1 cellular context compared by ENCODE assay signal in the genomic region with DNA sequence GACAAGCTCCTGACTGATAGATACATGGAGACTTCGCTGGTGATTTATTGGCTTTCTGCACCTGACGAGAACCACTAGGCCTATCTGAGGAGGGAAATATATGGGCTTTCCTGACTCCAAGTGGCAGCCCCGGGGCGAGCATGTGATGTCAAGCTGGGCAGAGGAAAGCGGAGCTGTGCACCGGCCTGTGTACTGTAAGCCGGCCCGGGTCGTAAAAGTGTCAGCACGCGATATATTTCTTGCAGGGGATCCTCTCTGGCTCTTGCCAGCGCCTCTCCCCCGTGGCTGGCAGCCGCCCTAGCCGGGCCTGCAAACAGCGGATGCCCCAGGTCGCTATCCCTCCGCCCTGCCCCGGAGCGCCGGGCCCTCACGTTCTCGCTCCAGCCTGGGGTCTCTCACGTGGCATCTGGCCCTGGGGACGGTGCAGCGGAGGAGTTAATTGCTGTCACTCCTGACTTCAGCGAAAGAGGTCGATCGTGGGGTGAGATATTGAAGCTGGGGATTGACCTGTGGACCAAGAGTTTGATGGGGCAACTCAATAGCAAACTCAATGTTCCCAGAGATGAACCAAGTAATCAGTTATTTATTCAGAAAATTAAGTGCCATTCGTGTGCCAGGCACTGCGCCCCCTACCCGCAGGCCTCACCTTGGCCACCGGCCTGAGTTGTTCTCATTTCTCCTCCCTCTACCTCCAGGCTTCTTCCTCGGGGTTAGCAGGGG.
TF ChIP-seq lines count a peak whose summit lies in the region.

No MANE protein-coding gene starts in this region.

TF ChIP-seq in GM23338, 12 proteins besides CTCF, POLR2A, EP300 and RAD21 (continued from another document):
- TF ChIP-seq, protein P1, sequence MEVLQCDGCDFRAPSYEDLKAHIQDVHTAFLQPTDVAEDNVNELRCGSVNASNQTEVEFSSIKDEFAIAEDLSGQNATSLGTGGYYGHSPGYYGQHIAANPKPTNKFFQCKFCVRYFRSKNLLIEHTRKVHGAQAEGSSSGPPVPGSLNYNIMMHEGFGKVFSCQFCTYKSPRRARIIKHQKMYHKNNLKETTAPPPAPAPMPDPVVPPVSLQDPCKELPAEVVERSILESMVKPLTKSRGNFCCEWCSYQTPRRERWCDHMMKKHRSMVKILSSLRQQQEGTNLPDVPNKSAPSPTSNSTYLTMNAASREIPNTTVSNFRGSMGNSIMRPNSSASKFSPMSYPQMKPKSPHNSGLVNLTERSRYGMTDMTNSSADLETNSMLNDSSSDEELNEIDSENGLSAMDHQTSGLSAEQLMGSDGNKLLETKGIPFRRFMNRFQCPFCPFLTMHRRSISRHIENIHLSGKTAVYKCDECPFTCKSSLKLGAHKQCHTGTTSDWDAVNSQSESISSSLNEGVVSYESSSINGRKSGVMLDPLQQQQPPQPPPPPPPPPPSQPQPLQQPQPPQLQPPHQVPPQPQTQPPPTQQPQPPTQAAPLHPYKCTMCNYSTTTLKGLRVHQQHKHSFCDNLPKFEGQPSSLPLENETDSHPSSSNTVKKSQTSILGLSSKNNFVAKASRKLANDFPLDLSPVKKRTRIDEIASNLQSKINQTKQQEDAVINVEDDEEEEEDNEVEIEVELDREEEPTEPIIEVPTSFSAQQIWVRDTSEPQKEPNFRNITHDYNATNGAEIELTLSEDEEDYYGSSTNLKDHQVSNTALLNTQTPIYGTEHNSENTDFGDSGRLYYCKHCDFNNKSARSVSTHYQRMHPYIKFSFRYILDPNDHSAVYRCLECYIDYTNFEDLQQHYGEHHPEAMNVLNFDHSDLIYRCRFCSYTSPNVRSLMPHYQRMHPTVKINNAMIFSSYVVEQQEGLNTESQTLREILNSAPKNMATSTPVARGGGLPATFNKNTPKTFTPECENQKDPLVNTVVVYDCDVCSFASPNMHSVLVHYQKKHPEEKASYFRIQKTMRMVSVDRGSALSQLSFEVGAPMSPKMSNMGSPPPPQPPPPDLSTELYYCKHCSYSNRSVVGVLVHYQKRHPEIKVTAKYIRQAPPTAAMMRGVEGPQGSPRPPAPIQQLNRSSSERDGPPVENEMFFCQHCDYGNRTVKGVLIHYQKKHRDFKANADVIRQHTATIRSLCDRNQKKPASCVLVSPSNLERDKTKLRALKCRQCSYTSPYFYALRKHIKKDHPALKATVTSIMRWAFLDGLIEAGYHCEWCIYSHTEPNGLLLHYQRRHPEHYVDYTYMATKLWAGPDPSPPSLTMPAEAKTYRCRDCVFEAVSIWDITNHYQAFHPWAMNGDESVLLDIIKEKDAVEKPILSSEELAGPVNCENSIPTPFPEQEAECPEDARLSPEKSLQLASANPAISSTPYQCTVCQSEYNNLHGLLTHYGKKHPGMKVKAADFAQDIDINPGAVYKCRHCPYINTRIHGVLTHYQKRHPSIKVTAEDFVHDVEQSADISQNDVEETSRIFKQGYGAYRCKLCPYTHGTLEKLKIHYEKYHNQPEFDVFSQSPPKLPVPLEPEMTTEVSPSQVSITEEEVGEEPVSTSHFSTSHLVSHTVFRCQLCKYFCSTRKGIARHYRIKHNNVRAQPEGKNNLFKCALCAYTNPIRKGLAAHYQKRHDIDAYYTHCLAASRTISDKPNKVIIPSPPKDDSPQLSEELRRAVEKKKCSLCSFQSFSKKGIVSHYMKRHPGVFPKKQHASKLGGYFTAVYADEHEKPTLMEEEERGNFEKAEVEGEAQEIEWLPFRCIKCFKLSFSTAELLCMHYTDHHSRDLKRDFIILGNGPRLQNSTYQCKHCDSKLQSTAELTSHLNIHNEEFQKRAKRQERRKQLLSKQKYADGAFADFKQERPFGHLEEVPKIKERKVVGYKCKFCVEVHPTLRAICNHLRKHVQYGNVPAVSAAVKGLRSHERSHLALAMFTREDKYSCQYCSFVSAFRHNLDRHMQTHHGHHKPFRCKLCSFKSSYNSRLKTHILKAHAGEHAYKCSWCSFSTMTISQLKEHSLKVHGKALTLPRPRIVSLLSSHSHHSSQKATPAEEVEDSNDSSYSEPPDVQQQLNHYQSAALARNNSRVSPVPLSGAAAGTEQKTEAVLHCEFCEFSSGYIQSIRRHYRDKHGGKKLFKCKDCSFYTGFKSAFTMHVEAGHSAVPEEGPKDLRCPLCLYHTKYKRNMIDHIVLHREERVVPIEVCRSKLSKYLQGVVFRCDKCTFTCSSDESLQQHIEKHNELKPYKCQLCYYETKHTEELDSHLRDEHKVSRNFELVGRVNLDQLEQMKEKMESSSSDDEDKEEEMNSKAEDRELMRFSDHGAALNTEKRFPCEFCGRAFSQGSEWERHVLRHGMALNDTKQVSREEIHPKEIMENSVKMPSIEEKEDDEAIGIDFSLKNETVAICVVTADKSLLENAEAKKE (CRISPR knock-in tag; IDR thresholded peaks at IDR 0.05): no peak
- TF ChIP-seq, protein P2, sequence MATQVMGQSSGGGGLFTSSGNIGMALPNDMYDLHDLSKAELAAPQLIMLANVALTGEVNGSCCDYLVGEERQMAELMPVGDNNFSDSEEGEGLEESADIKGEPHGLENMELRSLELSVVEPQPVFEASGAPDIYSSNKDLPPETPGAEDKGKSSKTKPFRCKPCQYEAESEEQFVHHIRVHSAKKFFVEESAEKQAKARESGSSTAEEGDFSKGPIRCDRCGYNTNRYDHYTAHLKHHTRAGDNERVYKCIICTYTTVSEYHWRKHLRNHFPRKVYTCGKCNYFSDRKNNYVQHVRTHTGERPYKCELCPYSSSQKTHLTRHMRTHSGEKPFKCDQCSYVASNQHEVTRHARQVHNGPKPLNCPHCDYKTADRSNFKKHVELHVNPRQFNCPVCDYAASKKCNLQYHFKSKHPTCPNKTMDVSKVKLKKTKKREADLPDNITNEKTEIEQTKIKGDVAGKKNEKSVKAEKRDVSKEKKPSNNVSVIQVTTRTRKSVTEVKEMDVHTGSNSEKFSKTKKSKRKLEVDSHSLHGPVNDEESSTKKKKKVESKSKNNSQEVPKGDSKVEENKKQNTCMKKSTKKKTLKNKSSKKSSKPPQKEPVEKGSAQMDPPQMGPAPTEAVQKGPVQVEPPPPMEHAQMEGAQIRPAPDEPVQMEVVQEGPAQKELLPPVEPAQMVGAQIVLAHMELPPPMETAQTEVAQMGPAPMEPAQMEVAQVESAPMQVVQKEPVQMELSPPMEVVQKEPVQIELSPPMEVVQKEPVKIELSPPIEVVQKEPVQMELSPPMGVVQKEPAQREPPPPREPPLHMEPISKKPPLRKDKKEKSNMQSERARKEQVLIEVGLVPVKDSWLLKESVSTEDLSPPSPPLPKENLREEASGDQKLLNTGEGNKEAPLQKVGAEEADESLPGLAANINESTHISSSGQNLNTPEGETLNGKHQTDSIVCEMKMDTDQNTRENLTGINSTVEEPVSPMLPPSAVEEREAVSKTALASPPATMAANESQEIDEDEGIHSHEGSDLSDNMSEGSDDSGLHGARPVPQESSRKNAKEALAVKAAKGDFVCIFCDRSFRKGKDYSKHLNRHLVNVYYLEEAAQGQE (IDR thresholded peaks at IDR 0.05; ENCODE audit: unreplicated experiment): no peak
- TF ChIP-seq NANOG (IDR thresholded peaks at IDR 0.05; ENCODE audit: borderline replicate concordance): no peak
- TF ChIP-seq, protein P3, sequence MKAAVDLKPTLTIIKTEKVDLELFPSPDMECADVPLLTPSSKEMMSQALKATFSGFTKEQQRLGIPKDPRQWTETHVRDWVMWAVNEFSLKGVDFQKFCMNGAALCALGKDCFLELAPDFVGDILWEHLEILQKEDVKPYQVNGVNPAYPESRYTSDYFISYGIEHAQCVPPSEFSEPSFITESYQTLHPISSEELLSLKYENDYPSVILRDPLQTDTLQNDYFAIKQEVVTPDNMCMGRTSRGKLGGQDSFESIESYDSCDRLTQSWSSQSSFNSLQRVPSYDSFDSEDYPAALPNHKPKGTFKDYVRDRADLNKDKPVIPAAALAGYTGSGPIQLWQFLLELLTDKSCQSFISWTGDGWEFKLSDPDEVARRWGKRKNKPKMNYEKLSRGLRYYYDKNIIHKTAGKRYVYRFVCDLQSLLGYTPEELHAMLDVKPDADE (IDR thresholded peaks at IDR 0.05): no peak
- no peak for TF ChIP-seq ZNF331 (CRISPR knock-in tag; IDR thresholded peaks at IDR 0.05; ENCODE audit: low read depth)
- no peak for TF ChIP-seq ZNF114 (CRISPR knock-in tag; IDR thresholded peaks at IDR 0.05)
- TF ChIP-seq EZH2 (IDR thresholded peaks at IDR 0.05; ENCODE audit: low read depth, unreplicated experiment): no peak
- TF ChIP-seq STAT1 (IDR thresholded peaks at IDR 0.05; ENCODE audit: unreplicated experiment): no peak
- no peak for TF ChIP-seq POLR2AphosphoS5 (IDR thresholded peaks at IDR 0.05; ENCODE audit: low read depth)
TF ChIP-seq in GM23338: peak in this region for 0.
